In the genomic region with DNA sequence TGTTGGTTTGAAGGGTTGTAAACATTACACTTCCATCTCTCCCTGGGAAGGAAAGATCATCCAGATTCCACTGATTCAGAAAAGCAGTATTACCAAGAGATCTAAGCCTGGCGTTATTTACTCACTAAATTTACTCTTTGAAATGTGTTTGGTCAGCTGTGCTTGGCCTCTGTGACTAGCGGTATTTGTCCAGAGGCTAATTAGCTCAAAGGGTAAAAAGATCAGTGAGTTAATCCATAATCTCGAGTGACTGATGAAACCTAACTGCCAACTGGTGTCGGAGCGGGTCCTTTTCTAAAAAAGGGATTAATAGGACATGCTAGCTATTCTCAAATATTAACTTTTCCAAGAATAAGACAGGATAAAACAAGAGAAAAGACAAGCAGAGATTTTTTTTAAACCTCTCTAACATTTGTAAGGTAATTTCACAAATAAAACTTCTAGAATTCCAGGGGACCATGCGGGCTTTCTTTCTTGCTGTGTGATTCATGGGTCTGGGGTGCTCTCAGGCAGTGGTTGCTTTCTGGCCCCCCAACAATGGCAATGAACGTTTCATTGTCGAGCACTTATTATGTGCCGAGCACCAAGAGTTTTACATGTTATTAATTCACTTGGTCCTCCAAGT, we compare ENCODE assay signal across 17 cellular contexts.
A peak's percentile ranks its signal among the peaks of the same experiment; 100 is the strongest.
DNase-seq lines count a peak whose midpoint lies in the region; ATAC-seq, FAIRE-seq and TF ChIP-seq lines count a peak whose summit lies in the region.
"Had no signal": no experiment of that assay in that cellular context is flagged by ENCODE, and none has a peak within 500 bp of the region (broad histone marks: within the 10 kb centered on the region; RNA-seq: fewer than 3 reads in every experiment).

No MANE protein-coding gene starts in this region.

- H3K36me3 Mint-ChIP-seq in HFFc6 (ENCODE audit: low read depth): no peaks in the 10 kb centered on the region

- H3K4me3 ChIP-seq in Panc1 (ENCODE audit: low read depth in 2 of 2, low read length in 2 of 2): no peak overlapping the region
- H3K4me3 ChIP-seq in HepG2 (replicated peaks in 1 of 3; ENCODE audit: insufficient read depth in 1 of 3, low read depth in 2 of 3, low read length in 3 of 3): peak overlapping the region in 2 of 3 experiments; percentile 38 to 39; a peak in 2 of 6 replicates
- no peak overlapping the region for H3K4me3 ChIP-seq in stomach
- no peak overlapping the region for H3K4me3 ChIP-seq in left lung

- POLR2A ChIA-PET in Panc1 (lab: Charles Lee): no interaction called here
- POLR2A ChIA-PET in HepG2 (lab: Yijun Ruan, JAX): interaction anchor here (0.8 to 3.0 kb wide), 27 partner anchors 10 to 1206 kb away, joined by 3 to 112 read pairs (median 4); partner anchors contain the start of genes ANLN and STARD3NL

- peak; percentile 88 for FAIRE-seq in HepG2 (lab: Jason Lieb, UNC)
- FAIRE-seq: endometrium, keratinocyte had no signal

- in situ Hi-C loops in Panc1 (cut with HindIII; ENCODE audit: low pct_unique_long_range_greater_than_20kb, low sequenced_read_pairs) (no loop called here), HepG2 (cut with HindIII; ENCODE audit: extremely low pct_ligation_motif_present, low pct_unique_long_range_greater_than_20kb) (loop anchor here (25.0 kb wide), 1 partner anchor 509 kb away; no protein-coding TSS in a partner anchor)

- peak overlapping the region; percentile 17; the same call in 1 of the 2 replicates for H3K27ac ChIP-seq in Panc1 (ENCODE audit: low read length)
- H3K27ac ChIP-seq in HepG2 (ENCODE audit: extremely low read length, insufficient read depth, low read length): peak overlapping the region; percentile 99
- peak overlapping the region in 3 of 5 donors; percentile 16 to 64 (median 43) for H3K27ac ChIP-seq in stomach
- peak overlapping the region in 1 of 2 donors; percentile 39 for H3K27ac ChIP-seq in left lung
- H3K27ac ChIP-seq: 22Rv1 had no signal

- no peak overlapping the region for H2AFZ ChIP-seq in HepG2 (ENCODE audit: low read length)

- no peak for TF ChIP-seq CTCF in Panc1 (IDR thresholded peaks at IDR 0.05)
- no peak for TF ChIP-seq CTCF in HepG2 (CRISPR knock-in tag; IDR thresholded peaks at IDR 0.05)
- no peak for TF ChIP-seq CTCF in stomach (IDR thresholded peaks at IDR 0.05)
- no peak for TF ChIP-seq CTCF in left lung (IDR thresholded peaks at IDR 0.05)
- no peak for TF ChIP-seq CTCF in HFFc6 (IDR thresholded peaks at IDR 0.05)

- TF ChIP-seq POLR2A in HepG2 (IDR thresholded peaks at IDR 0.05; ENCODE audit: insufficient read depth in 1 of 2, low read depth in 2 of 2, low read length in 2 of 2) (no peak), stomach (IDR thresholded peaks at IDR 0.05) (no peak)

- H3K36me3 ChIP-seq in Panc1 (ENCODE audit: control insufficient read depth, insufficient read depth, low read length) (no peaks in the 10 kb centered on the region), HepG2 (replicated peaks in 1 of 2; ENCODE audit: control insufficient read depth in 1 of 2, insufficient read depth in 2 of 2, low read length in 2 of 2) (no peaks in the 10 kb centered on the region), stomach (no peaks in the 10 kb centered on the region), left lung (no peaks in the 10 kb centered on the region)

- H3K9me3 ChIP-seq in Panc1 (ENCODE audit: control insufficient read depth, insufficient read depth, low read depth, low read length) (peaks cover 14% of the 10 kb centered on the region; the same call in 1 of the 2 replicates), HepG2 (ENCODE audit: low read length) (no peaks in the 10 kb centered on the region), stomach (no peaks in the 10 kb centered on the region), left lung (no peaks in the 10 kb centered on the region)

- peak overlapping the region; percentile 88 for H3K4me2 ChIP-seq in HepG2 (ENCODE audit: low read depth, low read length)

- WGBS in HepG2 (ENCODE audit: low lambda C conversion rate): 0% methylated on average over 9 of the region's 9 CpGs
- 30 to 58% (median 41%) methylated on average over 9 of the region's 9 CpGs for WGBS in stomach, 5 donors

- no peaks in the 10 kb centered on the region for H3K4me1 Mint-ChIP-seq in HFFc6 (ENCODE audit: low read depth)

- no peak overlapping the region for H3K27ac Mint-ChIP-seq in HFFc6

- TF ChIP-seq RAD21 in HepG2 (CRISPR knock-in tag; IDR thresholded peaks at IDR 0.05): peak; percentile 27; the same call in 1 of the 2 replicates

- no peaks in the 10 kb centered on the region for H3K79me2 ChIP-seq in HepG2 (ENCODE audit: insufficient read depth, low read length)

- ATAC-seq in Panc1 (peak; percentile 56; the same call in 1 of the 2 replicates), HepG2 (peak; percentile 94), left lung (no peak)
- ATAC-seq: SK-N-SH treated with all-trans-retinoic acid at 6 μM for 48 hours had no signal

- H3K9ac ChIP-seq in HepG2 (ENCODE audit: insufficient read depth, low read depth, low read length): peak overlapping the region; percentile 77

- BruUV-seq in Panc1 (replicated peaks; lab: Mats Ljungman, UMichigan) (no TSS peak), HepG2 (replicated peaks; lab: Mats Ljungman, UMichigan) (TSS peak; percentile 94)

- no peak overlapping the region for H3K4me3 Mint-ChIP-seq in HFFc6
- H3K4me3 Mint-ChIP-seq: activated CD8-positive, alpha-beta memory T cell treated with anti-CD3 and anti-CD28 coated beads, Interleukin-2, amount 10 ng/mL, durations not matched to agents 7 days and 5 days had no signal

- H3K27me3 Mint-ChIP-seq in HFFc6 (ENCODE audit: insufficient read depth): no peaks in the 10 kb centered on the region; the same call in 1 of the 2 replicates
- H3K27me3 Mint-ChIP-seq: activated CD8-positive, alpha-beta memory T cell treated with anti-CD3 and anti-CD28 coated beads, Interleukin-2, amount 10 ng/mL, durations not matched to agents 7 days and 5 days had no signal

- no peaks in the 10 kb centered on the region for H4K20me1 ChIP-seq in HepG2 (ENCODE audit: insufficient read depth, low read length)

- H3K4me1 ChIP-seq in Panc1 (ENCODE audit: control insufficient read depth, insufficient read depth, low read length) (no peaks in the 10 kb centered on the region), HepG2 (ENCODE audit: insufficient read depth, low read length) (peaks cover 53% of the 10 kb centered on the region), stomach (peaks cover 18 to 40% (median 31%) of the 10 kb centered on the region in 4 donors), left lung (peaks cover 0 to 43% of the 10 kb centered on the region in 2 donors)

- CTCF ChIA-PET in Panc1 (lab: Charles Lee) (interaction anchor here (0.6 kb wide), 1 partner anchor 249 kb away, joined by 6 read pairs; no protein-coding TSS in a partner anchor), HepG2 (lab: Yijun Ruan, JAX; ENCODE audit: low intra/inter-chr PET ratio, low total read pairs) (interaction anchor here (1.2 kb wide), 1 partner anchor 210 kb away, joined by 4 read pairs; no protein-coding TSS in a partner anchor)

- intact Hi-C loops in Panc1 (cut with micrococcal nuclease; ENCODE audit: unreplicated experiment) (loop anchor here (5.0 kb wide), 1 partner anchor 484 kb away; no protein-coding TSS in a partner anchor), HepG2 (cut with micrococcal nuclease; ENCODE audit: unreplicated experiment) (loop anchor here (1.0 to 10.0 kb wide), 4 partner anchors 25 to 484 kb away; no protein-coding TSS in a partner anchor), stomach (cut with DNase I; ENCODE audit: low total_unique reads) (no loop called here), left lung (cut with DNase I) (loop anchor here in 1 of 2 donors (10.0 kb wide), 1 partner anchor 203 kb away; no protein-coding TSS in a partner anchor)

- peaks cover 4% of the 10 kb centered on the region; the same call in 1 of the 2 replicates for H3K9me3 Mint-ChIP-seq in HFFc6

- TF ChIP-seq EP300 in HepG2 (IDR thresholded peaks at IDR 0.05; ENCODE audit: low read depth in 2 of 2, low read length in 2 of 2) (peak; percentile 96 to 100), HepG2 (CRISPR knock-in tag; IDR thresholded peaks at IDR 0.05; ENCODE audit: borderline replicate concordance) (peak; percentile 99), stomach (IDR thresholded peaks at IDR 0.05) (no peak)

- DNase-seq in NCI-H510A treated with DMSO at 0.1 percent for 48 hours (lab: John Stamatoyannopoulos, UW) (peak; percentile 49), NCI-H510A (lab: John Stamatoyannopoulos, UW) (no peak), Panc1 (ENCODE audit: low read depth, low spot score) (no peak), HepG2 (ENCODE audit: low spot score) (peak; percentile 99), stomach (peak; percentile 49), left lung (no peak), NCI-H2171 treated with DMSO at 0.1 percent for 48 hours (lab: John Stamatoyannopoulos, UW) (no peak), HFFc6 (no peak)
- DNase-seq: activated CD8-positive, alpha-beta memory T cell treated with anti-CD3 and anti-CD28 coated beads, Interleukin-2, amount 10 ng/mL, durations not matched to agents 7 days and 5 days; activated naive CD4-positive, alpha-beta T cell treated with anti-CD3 and anti-CD28 coated beads, Interleukin-2, amount 50 U/mL, for 16 hours; GOT3; KG1; NCI-H1694 treated with DMSO at 0.1 percent for 48 hours had no signal

- no peaks in the 10 kb centered on the region for H3K27me3 ChIP-seq in Panc1 (ENCODE audit: control insufficient read depth, insufficient read depth, low read length)
- no peaks in the 10 kb centered on the region for H3K27me3 ChIP-seq in HepG2 (ENCODE audit: control insufficient read depth in 1 of 2, insufficient read depth in 2 of 2, low read length in 2 of 2)
- H3K27me3 ChIP-seq in stomach: no peaks in the 10 kb centered on the region
- no peaks in the 10 kb centered on the region for H3K27me3 ChIP-seq in left lung

TF ChIP-seq in HepG2, 621 proteins besides CTCF, POLR2A, EP300 and RAD21 (continues in another document):
- peak; percentile 39 for TF ChIP-seq ZEB1 (IDR thresholded peaks at IDR 0.05; ENCODE audit: insufficient replicate concordance, low read depth)
- peak; percentile 99 for TF ChIP-seq FOXA3 (CRISPR knock-in tag; IDR thresholded peaks at IDR 0.05)
- TF ChIP-seq NFKBIZ (CRISPR knock-in tag; IDR thresholded peaks at IDR 0.05): peak; percentile 97
- peak; percentile 86 for TF ChIP-seq SIX4 (CRISPR knock-in tag; IDR thresholded peaks at IDR 0.05)
- TF ChIP-seq, protein P1, sequence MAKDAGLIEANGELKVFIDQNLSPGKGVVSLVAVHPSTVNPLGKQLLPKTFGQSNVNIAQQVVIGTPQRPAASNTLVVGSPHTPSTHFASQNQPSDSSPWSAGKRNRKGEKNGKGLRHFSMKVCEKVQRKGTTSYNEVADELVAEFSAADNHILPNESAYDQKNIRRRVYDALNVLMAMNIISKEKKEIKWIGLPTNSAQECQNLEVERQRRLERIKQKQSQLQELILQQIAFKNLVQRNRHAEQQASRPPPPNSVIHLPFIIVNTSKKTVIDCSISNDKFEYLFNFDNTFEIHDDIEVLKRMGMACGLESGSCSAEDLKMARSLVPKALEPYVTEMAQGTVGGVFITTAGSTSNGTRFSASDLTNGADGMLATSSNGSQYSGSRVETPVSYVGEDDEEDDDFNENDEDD (CRISPR knock-in tag; IDR thresholded peaks at IDR 0.05; ENCODE audit: borderline replicate concordance): no peak

Comparison
In these comparisons a context has a peak if more than half of its experiments do, and no peak if none do; other contexts are left out.
1. DNase-seq: peak in NCI-H510A treated with DMSO at 0.1 percent for 48 hours (single experiment), HepG2 (single experiment) and stomach (single experiment); none in NCI-H510A (single experiment), Panc1 (single experiment), left lung (0 of 2), NCI-H2171 treated with DMSO at 0.1 percent for 48 hours (single experiment) and HFFc6 (single experiment).
2. H3K4me3 ChIP-seq: peak in HepG2 (2 of 3); none in Panc1 (0 of 2), stomach (0 of 4) and left lung (0 of 2).